In genomic region chr1:226825746-226826100, GRCh38 we compare ENCODE assay signal across 23 cellular contexts.
"Had no signal": no experiment of that assay in that cellular context is flagged by ENCODE, and none has a peak within 500 bp of the region (broad histone marks: within the 10 kb centered on the region; RNA-seq: fewer than 3 reads in every experiment).

No MANE protein-coding gene starts in this region.

- H3K36me3 ChIP-seq: pancreas, prostate gland, stomach, suprapubic skin, tibial nerve had no signal

- DNase-seq: activated CD4-positive, alpha-beta T cell treated with anti-CD3 and anti-CD28 coated beads, Interleukin-2, amount 50 U/mL, for 4 hours; activated effector memory CD4-positive, alpha-beta T cell treated with anti-CD3 and anti-CD28 coated beads, Interleukin-2, amount 50 U/mL, for 16 hours; activated naive CD4-positive, alpha-beta T cell treated with anti-CD3 and anti-CD28 coated beads for 36 hours; amniotic stem cell; effector CD8-positive, alpha-beta T cell; left cardiac atrium; left ventricle myocardium superior; naive B cell; pancreas; retina; stimulated activated CD4-positive, alpha-beta T cell treated with anti-CD3 and anti-CD28 coated beads, Interleukin-4, amount 100 ng/mL, for 24 hours; stomach; T-helper 2 cell had no signal

- H3K4me3 Mint-ChIP-seq: activated naive CD4-positive, alpha-beta T cell treated with anti-CD3 and anti-CD28 coated beads for 36 hours; activated T-helper 1 cell treated with anti-CD3 and anti-CD28 coated beads, Interleukin-12 subunit alpha, Interleukin-12 subunit beta, Interleukin-2, Interleukin-4 antibody, amounts not matched to agents 30 ng/mL and 10 ng/mL and 1 ng/mL, durations not matched to agents 14 hours and 24 hours and 36 hours; central memory CD8-positive, alpha-beta T cell; naive B cell; neural crest cell; stimulated activated effector memory CD8-positive, alpha-beta T cell treated with anti-CD3 and anti-CD28 coated beads, Interleukin-12 subunit alpha, Interleukin-12 subunit beta, amount 100 ng/mL, for 72 hours; WTC11 had no signal

- H3K36me3 Mint-ChIP-seq: naive B cell, WTC11 had no signal

- H3K27ac Mint-ChIP-seq: activated naive CD4-positive, alpha-beta T cell treated with anti-CD3 and anti-CD28 coated beads for 36 hours; activated T-helper 1 cell treated with anti-CD3 and anti-CD28 coated beads, Interleukin-12 subunit alpha, Interleukin-12 subunit beta, Interleukin-2, Interleukin-4 antibody, amounts not matched to agents 30 ng/mL and 10 ng/mL and 1 ng/mL, durations not matched to agents 14 hours and 24 hours and 36 hours; stimulated activated effector memory CD8-positive, alpha-beta T cell treated with anti-CD3 and anti-CD28 coated beads, Interleukin-12 subunit alpha, Interleukin-12 subunit beta, amount 100 ng/mL, for 72 hours; WTC11 had no signal

- ATAC-seq: left cardiac atrium; left ventricle myocardium superior; pancreas; sciatic nerve; stimulated activated effector memory CD8-positive, alpha-beta T cell treated with anti-CD3 and anti-CD28 coated beads, Interleukin-12 subunit alpha, Interleukin-12 subunit beta, amount 100 ng/mL, for 72 hours; WTC11 had no signal

- H3K4me3 ChIP-seq: pancreas, prostate gland, skin epidermis, stomach, suprapubic skin, tibial nerve had no signal

- H3K27me3 Mint-ChIP-seq: naive B cell had no signal

- H3K4me1 ChIP-seq: pancreas, prostate gland had no signal

- H3K27me3 ChIP-seq: pancreas, stomach, suprapubic skin, tibial nerve had no signal

- H3K27ac ChIP-seq: pancreas, prostate gland, skin epidermis, suprapubic skin, tibial nerve had no signal

- H3K9me3 Mint-ChIP-seq: activated naive CD4-positive, alpha-beta T cell treated with anti-CD3 and anti-CD28 coated beads for 36 hours; activated T-helper 1 cell treated with anti-CD3 and anti-CD28 coated beads, Interleukin-12 subunit alpha, Interleukin-12 subunit beta, Interleukin-2, Interleukin-4 antibody, amounts not matched to agents 30 ng/mL and 10 ng/mL and 1 ng/mL, durations not matched to agents 14 hours and 24 hours and 36 hours; central memory CD8-positive, alpha-beta T cell; naive B cell; neural crest cell; stimulated activated effector memory CD8-positive, alpha-beta T cell treated with anti-CD3 and anti-CD28 coated beads, Interleukin-12 subunit alpha, Interleukin-12 subunit beta, amount 100 ng/mL, for 72 hours had no signal
